In genomic region chr6:7725412-7725811, GRCh38 we compare ENCODE assay signal across 9 cellular contexts. TPM values are rescaled to one million over a fixed set of nuclear protein-coding genes. Genes with fewer than 3 reads are reported as not detected.
DNase-seq lines count a peak whose midpoint lies in the region; ATAC-seq and TF ChIP-seq lines count a peak whose summit lies in the region.
"Had no signal": no experiment of that assay in that cellular context is flagged by ENCODE, and none has a peak within 500 bp of the region (broad histone marks: within the 10 kb centered on the region; RNA-seq: fewer than 3 reads in every experiment).

No MANE protein-coding gene starts in this region.

- POLR2A ChIA-PET in Caco-2 (lab: Charles Lee): no interaction called here

- TF ChIP-seq CTCF in Caco-2 (IDR thresholded peaks at IDR 0.05; ENCODE audit: insufficient read depth in 1 of 2, low read depth in 1 of 2, low read length in 1 of 2, severe bottlenecking in 1 of 2, unreplicated experiment in 1 of 2): no peak
- no peak for TF ChIP-seq CTCF in epithelial cell of proximal tubule (conservative IDR thresholded peaks at IDR 0.05; ENCODE audit: low read depth, low read length)
- TF ChIP-seq CTCF in progenitor cell of endocrine pancreas (IDR thresholded peaks at IDR 0.05; ENCODE audit: unreplicated experiment): no peak

- H3K4me1 Mint-ChIP-seq in Caco-2 (ENCODE audit: low read depth, unreplicated experiment) (no peaks in the 10 kb centered on the region), progenitor cell of endocrine pancreas (ENCODE audit: low read depth) (peaks cover 14% of the 10 kb centered on the region)

- H3K36me3 ChIP-seq in Caco-2 (ENCODE audit: control insufficient read depth, insufficient read depth, low read length): no peaks in the 10 kb centered on the region

- peaks cover 6% of the 10 kb centered on the region for H3K27me3 ChIP-seq in Caco-2 (replicated peaks; ENCODE audit: control insufficient read depth, insufficient read depth, low read length)

- DNase-seq in Caco-2: no peak
- peak; percentile 13 for DNase-seq in RPMI7951 (ENCODE audit: low read depth)
- no peak for DNase-seq in epithelial cell of proximal tubule (ENCODE audit: low read depth)
- no peak for DNase-seq in progenitor cell of endocrine pancreas (ENCODE audit: low spot score, unreplicated experiment)
- no peak for DNase-seq in stimulated activated CD4-positive, alpha-beta T cell treated with anti-CD3 and anti-CD28 coated beads, Interleukin-4, amount 100 ng/mL, for 1 hour
- DNase-seq in stimulated activated naive CD4-positive, alpha-beta T cell (lab: John Stamatoyannopoulos, UW): no peak
- no peak for DNase-seq in amygdala (lab: John Stamatoyannopoulos, UW)
- DNase-seq: GOT3 had no signal

- no peaks in the 10 kb centered on the region for H3K9me3 ChIP-seq in Caco-2

- H3K4me3 ChIP-seq in Caco-2 (ENCODE audit: low read depth, low read length): no peak overlapping the region; the same call in 1 of the 2 replicates
- peak overlapping the region; percentile 56 for H3K4me3 ChIP-seq in epithelial cell of proximal tubule (ENCODE audit: low read depth, low read length)

- CTCF ChIA-PET in Caco-2 (lab: Charles Lee): interaction anchor here (0.6 to 0.7 kb wide), 2 partner anchors 80 to 377 kb away, joined by 4 read pairs; partner anchors contain the start of gene EEF1E1

- intact Hi-C loops in Caco-2 (cut with micrococcal nuclease; ENCODE audit: unreplicated experiment): loop anchor here (2.0 to 10.0 kb wide), 2 partner anchors 85 to 189 kb away; partner anchors contain the start of gene TXNDC5

- BruUV-seq in Caco-2 (replicated peaks; lab: Mats Ljungman, UMichigan): no TSS peak

- H3K4me1 ChIP-seq in Caco-2: peaks cover 15% of the 10 kb centered on the region; the same call in 1 of the 2 replicates

- H3K9me3 Mint-ChIP-seq in Caco-2 (ENCODE audit: unreplicated experiment) (no peaks in the 10 kb centered on the region), progenitor cell of endocrine pancreas (ENCODE audit: low read depth) (no peaks in the 10 kb centered on the region)

- ATAC-seq in HG02642 (IDR thresholded peaks at IDR 0.05; ENCODE audit: poor library complexity, unreplicated experiment): no peak

- H3K27ac Mint-ChIP-seq in Caco-2 (ENCODE audit: unreplicated experiment) (no peak overlapping the region), progenitor cell of endocrine pancreas (no peak overlapping the region)

- H3K4me3 Mint-ChIP-seq in Caco-2 (ENCODE audit: unreplicated experiment) (peak overlapping the region; percentile 77), progenitor cell of endocrine pancreas (ENCODE audit: low read depth) (peak overlapping the region; percentile 79)

- peaks cover 4% of the 10 kb centered on the region for H3K36me3 Mint-ChIP-seq in Caco-2 (ENCODE audit: insufficient read depth, unreplicated experiment)
- H3K36me3 Mint-ChIP-seq in progenitor cell of endocrine pancreas (ENCODE audit: insufficient read depth): no peaks in the 10 kb centered on the region

- H3K27me3 Mint-ChIP-seq in Caco-2 (ENCODE audit: insufficient read depth, unreplicated experiment) (peaks cover 27% of the 10 kb centered on the region), progenitor cell of endocrine pancreas (peaks cover 74% of the 10 kb centered on the region)

RNA-seq across cellular contexts. Expression of gene BMP6, which starts 0.5 kb away (rescaled TPM):
- total RNA-seq in Caco-2 (2022) (0.39 and 0.61 TPM in 2 replicates), epithelial cell of proximal tubule (0.29 and 1.3 TPM in 2 replicates), progenitor cell of endocrine pancreas (2.5 and 3.4 TPM in 2 replicates)
- total RNA-seq in RPMI7951 (2014; rRNA removed; shearing (Covaris generic)): not detected in 2 replicates
